8 cellular contexts compared by ENCODE assay signal in genomic region chr2:213284105-213285090, GRCh38.
DNase-seq lines count a peak whose midpoint lies in the region; ATAC-seq, FAIRE-seq and TF ChIP-seq lines count a peak whose summit lies in the region.

TSS of gene SPAG16 (plus strand) at chr2:213284464.

- no peaks in the 10 kb centered on the region for H3K9me3 Mint-ChIP-seq in nephron

- FAIRE-seq in D721Med (lab: Jason Lieb, UNC) = no peak

- no peaks in the 10 kb centered on the region for H3K27me3 Mint-ChIP-seq in nephron (ENCODE audit: low read depth)

- H3K36me3 Mint-ChIP-seq in nephron (ENCODE audit: low read depth) = peaks cover 5% of the 10 kb centered on the region

- ATAC-seq in GM21447 (IDR thresholded peaks at IDR 0.05; ENCODE audit: unreplicated experiment) = peak; percentile 99
- ATAC-seq in stimulated activated naive CD8-positive, alpha-beta T cell treated with anti-CD3 and anti-CD28 coated beads, Interleukin-15, Interleukin-2, amounts not matched to agents 100 U/mL and 50 U/mL, for 24 hours = peak; percentile 99

- peak within 1 kb of the TSS; percentile 84 to 96 (median 91) for H3K4me3 Mint-ChIP-seq in nephron

- peaks cover 26% of the 10 kb centered on the region for H3K4me1 Mint-ChIP-seq in nephron

- TF ChIP-seq CTCF in D721Med (IDR thresholded peaks at IDR 0.05; ENCODE audit: insufficient read depth, missing control alignments) (no peak), nephron (IDR thresholded peaks at IDR 0.05; ENCODE audit: unreplicated experiment in 3 of 3) (no peak)

- H3K27ac Mint-ChIP-seq in nephron = peak within 1 kb of the TSS; percentile 92 to 96 (median 92)

- peak; percentile 40 for DNase-seq in D721Med (ENCODE audit: insufficient read length, low spot score)
- DNase-seq in HuH-7 (ENCODE audit: low spot score) = peak; percentile 87
- peak; percentile 95 for DNase-seq in RKO (ENCODE audit: low spot score)
- DNase-seq in activated gamma-delta T cell (lab: John Stamatoyannopoulos, UW) = peak; percentile 88
- peak; percentile 98 for DNase-seq in fibroblast of the conjunctiva (ENCODE audit: low read depth)
- peak; percentile 97 for DNase-seq in stimulated activated naive CD8-positive, alpha-beta T cell treated with anti-CD3 and anti-CD28 coated beads, Interleukin-15, Interleukin-2, amounts not matched to agents 100 U/mL and 50 U/mL, for 24 hours

Comparison
In these comparisons a context has a peak if more than half of its experiments do, and no peak if none do; other contexts are left out.
1. Peak in every context shown above with its lines: DNase-seq and ATAC-seq.
2. DNase-seq: peak in every context shown above with its lines; median percentile 98 in fibroblast of the conjunctiva; 97 in stimulated activated naive CD8-positive, alpha-beta T cell treated with anti-CD3 and anti-CD28 coated beads, Interleukin-15, Interleukin-2, amounts not matched to agents 100 U/mL and 50 U/mL, for 24 hours; 95 in RKO; 88 in activated gamma-delta T cell; 87 in HuH-7; 40 in D721Med.